1 cellular context compared by ENCODE assay signal in genomic region chr2:71001592-71002570, GRCh38.
TF ChIP-seq lines count a peak whose summit lies in the region.

No MANE protein-coding gene starts in this region.

TF ChIP-seq in WTC11, 78 proteins besides CTCF, POLR2A, EP300 and RAD21 (continued from another document):
- TF ChIP-seq AFF4 (CRISPR knock-in tag; IDR thresholded peaks at IDR 0.05; ENCODE audit: borderline replicate concordance), result no peak
- TF ChIP-seq PRRX2 (CRISPR knock-in tag; IDR thresholded peaks at IDR 0.05), result no peak
- TF ChIP-seq ERG (CRISPR knock-in tag; IDR thresholded peaks at IDR 0.05), result no peak
- 0 out of 2 replicates have a peak, but pooled peaks have one; percentile 36 for TF ChIP-seq FOXP1 (CRISPR knock-in tag; IDR thresholded peaks at IDR 0.05; ENCODE audit: borderline replicate concordance)
- TF ChIP-seq FOXP4 (CRISPR knock-in tag; IDR thresholded peaks at IDR 0.05), result no peak
- TF ChIP-seq TCF7 (CRISPR knock-in tag; IDR thresholded peaks at IDR 0.05; ENCODE audit: low read depth), result no peak
- no peak for TF ChIP-seq ZNF396 (CRISPR knock-in tag; IDR thresholded peaks at IDR 0.05; ENCODE audit: borderline replicate concordance)
